1 cellular context compared by ENCODE assay signal in genomic region chr2:205930209-205930608, GRCh38.
TF ChIP-seq lines count a peak whose summit lies in the region.

No MANE protein-coding gene starts in this region.

TF ChIP-seq in HepG2, 621 proteins besides CTCF, POLR2A, EP300 and RAD21 (continued from another document):
- TF ChIP-seq, protein P1, sequence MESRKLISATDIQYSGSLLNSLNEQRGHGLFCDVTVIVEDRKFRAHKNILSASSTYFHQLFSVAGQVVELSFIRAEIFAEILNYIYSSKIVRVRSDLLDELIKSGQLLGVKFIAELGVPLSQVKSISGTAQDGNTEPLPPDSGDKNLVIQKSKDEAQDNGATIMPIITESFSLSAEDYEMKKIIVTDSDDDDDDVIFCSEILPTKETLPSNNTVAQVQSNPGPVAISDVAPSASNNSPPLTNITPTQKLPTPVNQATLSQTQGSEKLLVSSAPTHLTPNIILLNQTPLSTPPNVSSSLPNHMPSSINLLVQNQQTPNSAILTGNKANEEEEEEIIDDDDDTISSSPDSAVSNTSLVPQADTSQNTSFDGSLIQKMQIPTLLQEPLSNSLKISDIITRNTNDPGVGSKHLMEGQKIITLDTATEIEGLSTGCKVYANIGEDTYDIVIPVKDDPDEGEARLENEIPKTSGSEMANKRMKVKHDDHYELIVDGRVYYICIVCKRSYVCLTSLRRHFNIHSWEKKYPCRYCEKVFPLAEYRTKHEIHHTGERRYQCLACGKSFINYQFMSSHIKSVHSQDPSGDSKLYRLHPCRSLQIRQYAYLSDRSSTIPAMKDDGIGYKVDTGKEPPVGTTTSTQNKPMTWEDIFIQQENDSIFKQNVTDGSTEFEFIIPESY (CRISPR knock-in tag; IDR thresholded peaks at IDR 0.05), result no peak
- TF ChIP-seq ZNF562 (CRISPR knock-in tag; IDR thresholded peaks at IDR 0.05; ENCODE audit: borderline replicate concordance) (no peak), MATR3 (CRISPR knock-in tag; IDR thresholded peaks at IDR 0.05) (no peak), ZNF263 (CRISPR knock-in tag; IDR thresholded peaks at IDR 0.05) (no peak), KMT2A (CRISPR knock-in tag; IDR thresholded peaks at IDR 0.05) (no peak)
